8 cellular contexts compared by ENCODE assay signal in genomic region chr5:95081500-95082355, GRCh38.
DNase-seq lines count a peak whose midpoint lies in the region; ATAC-seq, FAIRE-seq and TF ChIP-seq lines count a peak whose summit lies in the region.

No MANE protein-coding gene starts in this region.

- TF ChIP-seq POLR2A in suprapubic skin (IDR thresholded peaks at IDR 0.05): peak in 1 of 2 donors; percentile 68

- H3K27me3 Mint-ChIP-seq in CD4-positive, CD25-positive, alpha-beta regulatory T cell: peaks cover 11% of the 10 kb centered on the region

- no peaks in the 10 kb centered on the region for H3K27me3 ChIP-seq in CD4-positive, CD25-positive, alpha-beta regulatory T cell (ENCODE audit: control insufficient read depth, insufficient read depth, low read length)
- H3K27me3 ChIP-seq in Panc1 (ENCODE audit: control insufficient read depth, insufficient read depth, low read length) (no peaks in the 10 kb centered on the region), bronchial epithelial cell (ENCODE audit: control insufficient read depth, insufficient read depth, low read length) (no peaks in the 10 kb centered on the region), suprapubic skin (no peaks in the 10 kb centered on the region)

- no peak overlapping the region for H3K27ac ChIP-seq in CD4-positive, CD25-positive, alpha-beta regulatory T cell (ENCODE audit: insufficient read depth, low read length, poor library complexity, severe bottlenecking)
- H3K27ac ChIP-seq in Panc1 (ENCODE audit: low read length): peak overlapping the region; percentile 97
- peak overlapping the region; percentile 12 for H3K27ac ChIP-seq in suprapubic skin

- no peaks in the 10 kb centered on the region for H3K4me1 ChIP-seq in CD4-positive, CD25-positive, alpha-beta regulatory T cell (ENCODE audit: control insufficient read depth, insufficient read depth, low read length, poor library complexity, severe bottlenecking)
- peaks cover 35% of the 10 kb centered on the region for H3K4me1 ChIP-seq in Panc1 (ENCODE audit: control insufficient read depth, insufficient read depth, low read length)
- peaks cover 5% of the 10 kb centered on the region for H3K4me1 ChIP-seq in suprapubic skin

- peak in 2 of 3 donors; percentile 0 to 37 for DNase-seq in CD4-positive, CD25-positive, alpha-beta regulatory T cell
- peak; percentile 94 for DNase-seq in Panc1 (ENCODE audit: low read depth, low spot score)
- DNase-seq in bronchial epithelial cell (ENCODE audit: low read depth): peak; percentile 95
- DNase-seq in left lobe of liver (ENCODE audit: low spot score): no peak
- no peak for DNase-seq in suprapubic skin (ENCODE audit: low spot score in 2 of 2)
- no peak for DNase-seq in NCI-H446 (lab: John Stamatoyannopoulos, UW)

- H3K36me3 Mint-ChIP-seq in CD4-positive, CD25-positive, alpha-beta regulatory T cell: no peaks in the 10 kb centered on the region

- TF ChIP-seq CTCF in Panc1 (IDR thresholded peaks at IDR 0.05): no peak
- TF ChIP-seq CTCF in bronchial epithelial cell (IDR thresholded peaks at IDR 0.05; ENCODE audit: insufficient read depth, low read length, severe bottlenecking): no peak
- TF ChIP-seq CTCF in suprapubic skin (IDR thresholded peaks at IDR 0.05): no peak

- peak overlapping the region; percentile 20 for H3K4me3 ChIP-seq in CD4-positive, CD25-positive, alpha-beta regulatory T cell (ENCODE audit: low read depth, low read length)
- peak overlapping the region; percentile 63 to 73 for H3K4me3 ChIP-seq in Panc1 (ENCODE audit: low read depth in 2 of 2, low read length in 2 of 2)
- H3K4me3 ChIP-seq in bronchial epithelial cell (ENCODE audit: low read depth, low read length): peak overlapping the region; percentile 30
- peak overlapping the region; percentile 39 for H3K4me3 ChIP-seq in suprapubic skin

- CTCF ChIA-PET in Panc1 (lab: Charles Lee): interaction anchor here (0.5 to 0.8 kb wide), 2 partner anchors 10 to 41 kb away, joined by 4 to 14 read pairs; no protein-coding TSS in a partner anchor

- WGBS in suprapubic skin: 28% methylated on average over 8 of the region's 8 CpGs

- no peak for TF ChIP-seq EP300 in suprapubic skin (IDR thresholded peaks at IDR 0.05)

- peaks cover 0 to 9% (median 0%) of the 10 kb centered on the region in 7 donors for H3K9me3 Mint-ChIP-seq in CD4-positive, CD25-positive, alpha-beta regulatory T cell

- no TSS peak for BruUV-seq in Panc1 (replicated peaks; lab: Mats Ljungman, UMichigan)

- peak overlapping the region in 1 of 3 donors; percentile 48 for H3K27ac Mint-ChIP-seq in CD4-positive, CD25-positive, alpha-beta regulatory T cell

- intact Hi-C loops in Panc1 (cut with micrococcal nuclease; ENCODE audit: unreplicated experiment): loop anchor here (5.0 kb wide), 1 partner anchor 109 kb away; no protein-coding TSS in a partner anchor

- H3K4me1 Mint-ChIP-seq in CD4-positive, CD25-positive, alpha-beta regulatory T cell: peaks cover 0 to 18% (median 4%) of the 10 kb centered on the region in 4 donors

- POLR2A ChIA-PET in Panc1 (lab: Charles Lee): interaction anchor here (0.6 kb wide), 2 partner anchors 10 to 25 kb away, joined by 3 read pairs; no protein-coding TSS in a partner anchor

- in situ Hi-C loops in Panc1 (cut with HindIII; ENCODE audit: low pct_unique_long_range_greater_than_20kb, low sequenced_read_pairs): no loop called here

- no peaks in the 10 kb centered on the region for H3K36me3 ChIP-seq in CD4-positive, CD25-positive, alpha-beta regulatory T cell (ENCODE audit: control insufficient read depth, insufficient read depth, low read length)
- no peaks in the 10 kb centered on the region for H3K36me3 ChIP-seq in Panc1 (ENCODE audit: control insufficient read depth, insufficient read depth, low read length)
- H3K36me3 ChIP-seq in bronchial epithelial cell (ENCODE audit: control insufficient read depth, insufficient read depth, low read length): no peaks in the 10 kb centered on the region
- H3K36me3 ChIP-seq in suprapubic skin: no peaks in the 10 kb centered on the region

- H3K9me3 ChIP-seq in CD4-positive, CD25-positive, alpha-beta regulatory T cell (ENCODE audit: control insufficient read depth in 2 of 2, low read length in 2 of 2): no peaks in the 10 kb centered on the region
- H3K9me3 ChIP-seq in Panc1 (ENCODE audit: control insufficient read depth, insufficient read depth, low read depth, low read length): no peaks in the 10 kb centered on the region
- H3K9me3 ChIP-seq in suprapubic skin: no peaks in the 10 kb centered on the region

- H3K4me3 Mint-ChIP-seq in CD4-positive, CD25-positive, alpha-beta regulatory T cell: peak overlapping the region in 3 of 4 donors; percentile 30 to 75 (median 60)

- FAIRE-seq in bronchial epithelial cell (lab: Jason Lieb, UNC): peak; percentile 47

- peak; percentile 42 to 52 for ATAC-seq in CD4-positive, CD25-positive, alpha-beta regulatory T cell (ENCODE audit: low read depth in 2 of 2)
- ATAC-seq in GM19023 (IDR thresholded peaks at IDR 0.05; ENCODE audit: unreplicated experiment): peak; percentile 92
- ATAC-seq in HG03097 (IDR thresholded peaks at IDR 0.05; ENCODE audit: low FRiP score, unreplicated experiment): peak; percentile 94
- ATAC-seq in Panc1: peak; percentile 97
- ATAC-seq in left lobe of liver: peak; percentile 57

Comparison
In these comparisons a context has a peak if more than half of its experiments do, and no peak if none do; other contexts are left out.
1. ATAC-seq: peak in every context shown above with its lines; median percentile 97 in Panc1; 94 in HG03097; 92 in GM19023; 57 in left lobe of liver; 47 in CD4-positive, CD25-positive, alpha-beta regulatory T cell.
2. DNase-seq: peak in CD4-positive, CD25-positive, alpha-beta regulatory T cell (2 of 3), Panc1 (single experiment) and bronchial epithelial cell (single experiment); none in left lobe of liver (single experiment), suprapubic skin (0 of 2) and NCI-H446 (0 of 2).
3. Peak in every context shown above with its lines, with median percentiles within 50 percentile points of each other: H3K4me3 ChIP-seq.